8 cellular contexts compared by ENCODE assay signal in the genomic region with DNA sequence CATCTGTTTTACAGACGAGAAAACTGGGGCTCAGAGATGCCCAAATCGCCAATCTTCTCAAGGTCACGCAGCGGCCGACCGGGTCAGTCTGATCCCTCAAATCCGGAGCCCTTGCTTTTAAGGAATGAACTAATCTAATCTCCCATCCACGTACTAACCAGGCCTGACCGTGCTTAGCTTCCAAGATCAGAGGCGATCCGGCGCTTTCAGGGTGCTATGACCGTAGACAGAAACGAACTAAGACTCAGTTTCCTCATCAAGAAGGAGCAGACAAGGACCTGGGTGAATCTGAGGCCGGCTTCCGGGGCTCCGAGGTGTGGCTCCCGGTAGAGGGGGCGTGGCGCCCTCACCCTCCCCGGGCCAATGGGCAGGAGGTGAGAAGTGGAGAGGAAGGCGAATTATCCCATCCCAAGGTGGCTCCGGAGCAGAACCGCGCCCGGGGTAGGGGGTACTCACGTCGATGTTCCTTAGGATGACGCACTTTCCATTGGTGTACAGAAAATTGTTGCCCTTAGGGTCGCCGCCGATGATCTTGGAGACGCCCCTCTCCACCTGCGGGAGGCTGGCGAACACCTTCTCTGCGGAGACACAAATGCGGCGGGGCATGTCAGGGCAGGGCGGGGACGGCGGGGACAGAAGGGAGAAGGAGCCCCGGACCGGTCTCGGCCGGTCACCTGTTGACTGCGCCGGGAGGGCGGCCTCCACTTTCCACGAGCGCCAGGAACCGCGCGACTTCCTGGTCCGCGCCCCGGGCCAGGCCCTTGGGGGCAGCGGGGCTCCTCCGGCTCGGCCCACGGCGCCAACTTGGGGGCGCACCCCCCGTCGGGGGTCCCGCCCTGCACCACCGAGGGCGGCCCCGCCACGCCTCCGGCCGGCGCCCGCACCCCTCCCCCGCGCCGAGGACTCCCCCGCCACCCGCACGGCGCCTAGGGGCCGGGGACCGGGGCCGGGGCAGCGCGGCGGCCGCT. TPM values are rescaled to one million over a fixed set of nuclear protein-coding genes. Genes with fewer than 3 reads are reported as not detected.
DNase-seq lines count a peak whose midpoint lies in the region; ATAC-seq and TF ChIP-seq lines count a peak whose summit lies in the region.

No MANE protein-coding gene starts in this region.

- no peak overlapping the region for H2AFZ ChIP-seq in Karpas-422 (ENCODE audit: low read length)

- H3K4me1 ChIP-seq in Karpas-422 (ENCODE audit: low read length) = peaks cover 24% of the 10 kb centered on the region
- peaks cover 8 to 17% of the 10 kb centered on the region in 2 donors for H3K4me1 ChIP-seq in lung (ENCODE audit: control insufficient read depth in 2 of 2, insufficient read depth in 2 of 2, low read length in 2 of 2)

- 5 to 7% methylated on average over 63 to 87 of the region's 87 CpGs for WGBS in lung, 2 donors

- TF ChIP-seq CTCF in GM12864 (IDR thresholded peaks at IDR 0.05; ENCODE audit: low read depth, low read length, missing control alignments) (no peak), choroid plexus epithelial cell (conservative IDR thresholded peaks at IDR 0.05; ENCODE audit: low read depth, low read length) (no peak), lung (IDR thresholded peaks at IDR 0.05; ENCODE audit: control extremely low read depth, extremely low read depth) (no peak)

- no peaks in the 10 kb centered on the region for H3K9me3 ChIP-seq in Karpas-422 (ENCODE audit: low read length)
- no peaks in the 10 kb centered on the region for H3K9me3 ChIP-seq in lung (ENCODE audit: control insufficient read depth in 2 of 2, insufficient read depth in 1 of 2, low read length in 1 of 2)

- H3K36me3 ChIP-seq in Karpas-422 (ENCODE audit: insufficient read depth, low read length) = peaks cover 29% of the 10 kb centered on the region
- peaks cover 10 to 41% of the 10 kb centered on the region in 2 donors for H3K36me3 ChIP-seq in lung (ENCODE audit: control insufficient read depth in 2 of 2, insufficient read depth in 2 of 2, low read length in 2 of 2)

- no peaks in the 10 kb centered on the region for H3K9me2 ChIP-seq in Karpas-422 (replicated peaks; ENCODE audit: insufficient read depth, low read length)

- ATAC-seq in GM21825 (IDR thresholded peaks at IDR 0.05; ENCODE audit: unreplicated experiment) (peak; percentile 37), lung (ENCODE audit: insufficient read depth, low FRiP score) (peak; percentile 24)

- H4K20me1 ChIP-seq in Karpas-422 (ENCODE audit: insufficient read depth, low read depth, low read length) = peaks cover 39% of the 10 kb centered on the region

- DNase-seq in GM12864 (ENCODE audit: low read depth) (no peak), Karpas-422 (peak; percentile 77), choroid plexus epithelial cell (ENCODE audit: low read depth) (peak; percentile 55), lung (ENCODE audit: low spot score) (peak; percentile 66), NCI-H187 treated with DMSO at 0.1 percent for 48 hours (lab: John Stamatoyannopoulos, UW) (no peak)
- peak; percentile 77 for DNase-seq in activated CD4-positive, CD25-positive, alpha-beta regulatory T cell treated with anti-CD3 and anti-CD28 coated beads, Interleukin-2, amount 50 U/mL, for 72 hours
- peak; percentile 83 for DNase-seq in stimulated activated CD8-positive, alpha-beta memory T cell treated with anti-CD3 and anti-CD28 coated beads, Interleukin-4, amount 100 ng/mL, for 48 hours

- H3K4me3 ChIP-seq in GM12864 (ENCODE audit: low read depth, low read length) (peak overlapping the region; percentile 80), Karpas-422 (ENCODE audit: low read length) (peak overlapping the region; percentile 84), choroid plexus epithelial cell (ENCODE audit: low read depth, low read length) (peak overlapping the region; percentile 81), lung (peak overlapping the region; percentile 92)

- H3K79me2 ChIP-seq in Karpas-422 (ENCODE audit: low read length) = peaks cover 53% of the 10 kb centered on the region

- peak overlapping the region; percentile 88 for H3K9ac ChIP-seq in Karpas-422 (ENCODE audit: low read length)

- H3K27ac ChIP-seq in Karpas-422 (ENCODE audit: low read length) (peak overlapping the region; percentile 46; the same call in 1 of the 2 replicates), lung (ENCODE audit: low read depth in 1 of 2, low read length in 1 of 2) (peak overlapping the region; percentile 85 to 96)

- H3K4me2 ChIP-seq in Karpas-422 (ENCODE audit: low read depth, low read length, poor library complexity, severe bottlenecking) = peak overlapping the region; percentile 62

- H3K27me3 ChIP-seq in Karpas-422 (ENCODE audit: low read length) (no peaks in the 10 kb centered on the region), lung (ENCODE audit: control insufficient read depth, insufficient read depth) (no peaks in the 10 kb centered on the region)

RNA-seq across cellular contexts. Expression of a gene that starts 0.7 kb away (rescaled TPM):
- total RNA-seq in Karpas-422 (2014; rRNA removed; shearing (Covaris generic); ENCODE audit: low replicate concordance) = 67.5 and 116 TPM in 2 replicates
- 100 to 1,000 TPM; 116 to 325 TPM for total RNA-seq in lung
- polyA plus RNA-seq in lung = 100 to 1,000 TPM in 1 of 2 donors, 10 to 100 TPM in 1; 72.0 to 294 TPM

Comparison
In these comparisons a context has a peak if more than half of its experiments do, and no peak if none do; other contexts are left out.
1. DNase-seq: peak in Karpas-422 (single experiment), activated CD4-positive, CD25-positive, alpha-beta regulatory T cell treated with anti-CD3 and anti-CD28 coated beads, Interleukin-2, amount 50 U/mL, for 72 hours (single experiment), choroid plexus epithelial cell (single experiment), lung (single experiment) and stimulated activated CD8-positive, alpha-beta memory T cell treated with anti-CD3 and anti-CD28 coated beads, Interleukin-4, amount 100 ng/mL, for 48 hours (single experiment); none in GM12864 (single experiment) and NCI-H187 treated with DMSO at 0.1 percent for 48 hours (single experiment).
2. Peak in every context shown above with its lines, with median percentiles within 50 percentile points of each other: H3K4me3 ChIP-seq.